Comparison of ENCODE assay signal across 22 cellular contexts in the genomic region with DNA sequence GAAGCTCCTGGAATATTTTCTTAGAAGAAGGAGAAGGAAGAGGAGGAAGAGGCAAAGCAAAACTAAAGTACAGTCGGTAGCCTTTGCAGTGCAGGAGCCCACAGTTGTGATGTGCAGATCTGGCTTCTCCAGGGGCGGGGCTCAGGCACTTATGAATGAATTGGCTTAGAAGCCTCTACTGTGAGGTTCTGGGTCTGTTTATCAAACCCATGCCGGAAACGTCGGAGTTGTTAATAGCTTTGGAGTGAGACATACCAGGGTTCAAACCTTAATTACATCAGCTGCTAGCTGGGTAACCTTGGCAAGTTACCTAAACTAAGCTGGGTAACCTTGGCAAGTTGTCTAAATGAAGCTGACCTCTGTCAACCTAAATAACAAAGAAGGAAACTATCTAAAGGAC.
DNase-seq lines count a peak whose midpoint lies in the region; FAIRE-seq and TF ChIP-seq lines count a peak whose summit lies in the region.
"Had no signal": no experiment of that assay in that cellular context is flagged by ENCODE, and none has a peak within 500 bp of the region (broad histone marks: within the 10 kb centered on the region; RNA-seq: fewer than 3 reads in every experiment).

No MANE protein-coding gene starts in this region.

- TF ChIP-seq CTCF in VCaP (conservative IDR thresholded peaks at IDR 0.05), result no peak
- TF ChIP-seq CTCF in tibial artery (IDR thresholded peaks at IDR 0.05), result no peak

- peak; percentile 13 for DNase-seq in LHCN-M2 (ENCODE audit: low read depth)
- DNase-seq in kidney tubule cell (ENCODE audit: low spot score), result peak; percentile 10
- peak; percentile 10 for DNase-seq in small intestine
- DNase-seq in tibial artery, result no peak
- no peak for DNase-seq in RCC 7860 (ENCODE audit: low spot score)
- DNase-seq in superior temporal gyrus (ENCODE audit: extremely low spot score), result no peak
- DNase-seq: BE2C; CD8-positive, alpha-beta memory T cell; DMS79 treated with DMSO at 0.1 percent for 48 hours; H7; MV-4-11; NCI-H1105; NCI-H1436 treated with DMSO at 0.1 percent for 48 hours; NCI-H187 treated with DMSO at 0.1 percent for 48 hours; NCI-H2107; NCI-H524; NCI-H82; NK-92 treated with Interleukin-12 subunit alpha and Interleukin-12 subunit beta, amount 100 ng/mL, for 24 hours; PC-3; SHP77 treated with DMSO at 0.1 percent for 48 hours had no signal

- no peaks in the 10 kb centered on the region for H3K27me3 ChIP-seq in small intestine (ENCODE audit: control insufficient read depth in 2 of 2, insufficient read depth in 2 of 2, low read length in 2 of 2)
- no peaks in the 10 kb centered on the region for H3K27me3 ChIP-seq in tibial artery
- H3K27me3 ChIP-seq: BE2C had no signal

- intact Hi-C loops in tibial artery (cut with DNase I; ENCODE audit: low total_unique reads), result no loop called here

- FAIRE-seq in small intestine (lab: Jason Lieb, UNC), result no peak
- no peak for FAIRE-seq in RCC 7860 (lab: Jason Lieb, UNC)

- H3K9me3 ChIP-seq in small intestine (ENCODE audit: control insufficient read depth, low read depth) (no peaks in the 10 kb centered on the region), tibial artery (no peaks in the 10 kb centered on the region)
- H3K9me3 ChIP-seq: BE2C had no signal

- H3K4me3 ChIP-seq in small intestine (ENCODE audit: low read depth in 1 of 2, low read length in 2 of 2), result no peak overlapping the region
- H3K4me3 ChIP-seq in tibial artery, result no peak overlapping the region

- H3K27ac ChIP-seq in VCaP (peak overlapping the region; percentile 75), small intestine (ENCODE audit: low read depth in 1 of 2, low read length in 1 of 2) (no peak overlapping the region), tibial artery (no peak overlapping the region)
- H3K27ac ChIP-seq: RWPE1 had no signal

- H3K4me1 ChIP-seq in small intestine (ENCODE audit: control insufficient read depth in 2 of 2, insufficient read depth in 1 of 2, low read depth in 1 of 2, low read length in 1 of 2), result no peaks in the 10 kb centered on the region
- no peaks in the 10 kb centered on the region for H3K4me1 ChIP-seq in tibial artery
- H3K4me1 ChIP-seq: BE2C had no signal

- 32 to 50% (median 41%) methylated on average over 5 of the region's 5 CpGs for WGBS in small intestine, 3 donors

- H3K36me3 ChIP-seq in small intestine (ENCODE audit: control insufficient read depth in 2 of 2, insufficient read depth in 2 of 2, low read length in 2 of 2) (no peaks in the 10 kb centered on the region), tibial artery (no peaks in the 10 kb centered on the region)
- H3K36me3 ChIP-seq: BE2C had no signal

Comparison
In these comparisons a context has a peak if more than half of its experiments do, and no peak if none do; other contexts are left out.
1. DNase-seq: peak in LHCN-M2 (single experiment), kidney tubule cell (single experiment) and small intestine (single experiment); none in tibial artery (0 of 2), RCC 7860 (single experiment) and superior temporal gyrus (single experiment).